ENCODE assay signal across 30 cellular contexts in the genomic region with DNA sequence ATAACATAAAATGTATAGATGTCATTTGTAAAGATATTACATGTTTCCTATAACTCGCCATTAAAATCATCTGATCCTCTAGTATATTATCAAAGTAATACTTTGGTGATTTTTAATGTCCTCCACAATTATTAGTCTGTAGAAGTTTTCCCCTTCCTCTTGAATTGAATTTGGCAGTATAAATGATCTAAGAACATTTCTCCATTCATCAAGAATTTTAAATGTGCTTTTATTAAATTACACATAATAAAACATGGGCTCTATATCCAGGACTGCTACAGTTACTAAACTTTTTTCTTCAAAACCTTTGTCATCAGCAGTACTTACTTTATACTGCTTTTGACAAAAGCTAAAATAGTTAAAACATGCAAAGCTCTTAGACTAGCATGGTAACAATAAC.
DNase-seq lines count a peak whose midpoint lies in the region; ATAC-seq, FAIRE-seq and TF ChIP-seq lines count a peak whose summit lies in the region.
"Had no signal": no experiment of that assay in that cellular context is flagged by ENCODE, and none has a peak within 500 bp of the region (broad histone marks: within the 10 kb centered on the region; RNA-seq: fewer than 3 reads in every experiment).

No MANE protein-coding gene starts in this region.

- POLR2A ChIA-PET in SK-N-SH (lab: Yijun Ruan, JAX) (no interaction called here), A549 (lab: Yijun Ruan, JAX) (no interaction called here)

- H3K27ac ChIP-seq in SK-N-SH (ENCODE audit: low read depth in 2 of 2, low read length in 1 of 2) (no peak overlapping the region), A549 (no peak overlapping the region)
- H3K27ac ChIP-seq: 22Rv1; BLaER1; BLaER1 treated with 17β-estradiol and CSF1 and Interleukin-3, amounts not matched to agents 10 nM and 100 nM; C4-2B had no signal

- no peaks in the 10 kb centered on the region for H3K9me2 ChIP-seq in SK-N-SH

- no peaks in the 10 kb centered on the region for H3K4me1 ChIP-seq in SK-N-SH (ENCODE audit: control insufficient read depth in 1 of 2, insufficient read depth in 2 of 2, low read depth in 1 of 2, low read length in 1 of 2)
- no peaks in the 10 kb centered on the region for H3K4me1 ChIP-seq in A549
- H3K4me1 ChIP-seq: BE2C, BLaER1, Caco-2 had no signal

- CTCF ChIA-PET in SK-N-SH (lab: Yijun Ruan, JAX) (no interaction called here), A549 (lab: Yijun Ruan, JAX) (interaction anchor here (1.9 kb wide), 1 partner anchor 9 kb away, joined by 4 read pairs; no protein-coding TSS in a partner anchor)

- TF ChIP-seq POLR2A in A549 (IDR thresholded peaks at IDR 0.05; ENCODE audit: low read length): no peak

- H2AFZ ChIP-seq in SK-N-SH (ENCODE audit: low read depth): no peak overlapping the region

- no peaks in the 10 kb centered on the region for H3K36me3 ChIP-seq in SK-N-SH (replicated peaks in 1 of 2; ENCODE audit: control insufficient read depth in 1 of 2, insufficient read depth in 2 of 2, low read length in 1 of 2)
- H3K36me3 ChIP-seq: BE2C, BLaER1 had no signal

- no peak for TF ChIP-seq CTCF in SK-N-SH (IDR thresholded peaks at IDR 0.05)
- no peak for TF ChIP-seq CTCF in A549 (IDR thresholded peaks at IDR 0.05)

- FAIRE-seq in A549 (lab: Jason Lieb, UNC) (peak; percentile 28), G401.6 (lab: Jason Lieb, UNC) (peak; percentile 6)
- FAIRE-seq: D721Med had no signal

- TF ChIP-seq RAD21 in SK-N-SH (IDR thresholded peaks at IDR 0.05; ENCODE audit: low read length) (no peak), A549 (conservative IDR thresholded peaks at IDR 0.05 in 1 of 2, IDR thresholded peaks at IDR 0.05 in 1 of 2) (no peak)

- no peak overlapping the region for H3K9ac ChIP-seq in SK-N-SH
- H3K9ac ChIP-seq: BLaER1; BLaER1 treated with 17β-estradiol and CSF1 and Interleukin-3, amounts not matched to agents 10 nM and 100 nM had no signal

- H3F3A ChIP-seq in SK-N-SH (replicated peaks; ENCODE audit: insufficient read depth): no peaks in the 10 kb centered on the region

- intact Hi-C loops in posterior cingulate gyrus (cut with DNase I): no loop called here

- no peaks in the 10 kb centered on the region for H3K9me3 ChIP-seq in SK-N-SH
- no peaks in the 10 kb centered on the region for H3K9me3 ChIP-seq in A549
- H3K9me3 ChIP-seq: BE2C, Caco-2 had no signal

- no peak for DNase-seq in SK-N-SH
- DNase-seq in A549 (ENCODE audit: low read depth in 1 of 2, low spot score in 1 of 2): no peak
- DNase-seq in posterior cingulate gyrus: no peak
- DNase-seq in activated CD8-positive, alpha-beta memory T cell treated with anti-CD3 and anti-CD28 coated beads, Interleukin-2, amount 50 U/mL, for 4 hours: no peak
- DNase-seq: 8988T; ACHN; AML-193; BE2C; Caco-2; Calu3; CD4-positive, alpha-beta memory T cell; CD4-positive, alpha-beta T cell; CD4-positive, CD25-positive, alpha-beta regulatory T cell; CD8-positive, alpha-beta memory T cell; CD8-positive, alpha-beta T cell; COR-L47; DMS 273 treated with DMSO at 0.1 percent for 48 hours; DMS153; DMS53; DMS79; DMS79 treated with DMSO at 0.1 percent for 48 hours; DND-41; EL had no signal

- H3K4me3 ChIP-seq in SK-N-SH (ENCODE audit: low read depth in 2 of 2, low read length in 1 of 2) (no peak overlapping the region), A549 (no peak overlapping the region)
- H3K4me3 ChIP-seq: BLaER1; BLaER1 treated with 17β-estradiol and CSF1 and Interleukin-3, amounts not matched to agents 10 nM and 100 nM had no signal

- peak; percentile 45; the same call in 2 of the 3 replicates for ATAC-seq in SK-N-SH treated with all-trans-retinoic acid at 6 μM for 48 hours
- ATAC-seq in A549: no peak
- ATAC-seq: CD8-positive, alpha-beta T cell had no signal

- H3K27me3 ChIP-seq in SK-N-SH (ENCODE audit: insufficient read depth): no peaks in the 10 kb centered on the region
- H3K27me3 ChIP-seq: BE2C; BLaER1; BLaER1 treated with 17β-estradiol and CSF1 and Interleukin-3, amounts not matched to agents 10 nM and 100 nM had no signal

- TF ChIP-seq EP300 in SK-N-SH (IDR thresholded peaks at IDR 0.05; ENCODE audit: borderline replicate concordance in 1 of 2, low read depth in 1 of 2, low read length in 1 of 2) (no peak), A549 (IDR thresholded peaks at IDR 0.05) (no peak)

- no peaks in the 10 kb centered on the region for H3K79me2 ChIP-seq in SK-N-SH (ENCODE audit: insufficient read depth)

- no peaks in the 10 kb centered on the region for H4K20me1 ChIP-seq in SK-N-SH (ENCODE audit: insufficient read depth)
- H4K20me1 ChIP-seq: BLaER1; BLaER1 treated with 17β-estradiol and CSF1 and Interleukin-3, amounts not matched to agents 10 nM and 100 nM had no signal

- 93% methylated on average over 1 of the region's 1 CpG for WGBS in SK-N-SH (ENCODE audit: low lambda C conversion rate)
- WGBS in A549 (ENCODE audit: missing lambda C conversion rate): 77% methylated on average over 1 of the region's 1 CpG

- H3K4me2 ChIP-seq in SK-N-SH (no peak overlapping the region), A549 (no peak overlapping the region)
- H3K4me2 ChIP-seq: BLaER1; BLaER1 treated with 17β-estradiol and CSF1 and Interleukin-3, amounts not matched to agents 10 nM and 100 nM had no signal

TF ChIP-seq in SK-N-SH treated with all-trans-retinoic acid at 6 μM for 48 hours, 23 proteins besides CTCF, POLR2A, EP300 and RAD21 (continues in another document):
- peak; percentile 65; the same call in 1 of the 2 replicates for TF ChIP-seq ZC3H10 (CRISPR knock-in tag; IDR thresholded peaks at IDR 0.05)

TF ChIP-seq in SK-N-SH, 30 proteins besides CTCF, POLR2A, EP300 and RAD21:
- TF ChIP-seq RXRA (IDR thresholded peaks at IDR 0.05; ENCODE audit: borderline replicate concordance, low read depth) (no peak), FOSL2 (IDR thresholded peaks at IDR 0.05; ENCODE audit: borderline replicate concordance, low read depth) (no peak), MEF2A (IDR thresholded peaks at IDR 0.05; ENCODE audit: borderline replicate concordance, low read depth) (no peak), ZBTB33 (IDR thresholded peaks at IDR 0.05; ENCODE audit: borderline replicate concordance, low read depth) (no peak), FOXJ3 (CRISPR knock-in tag; IDR thresholded peaks at IDR 0.05) (no peak), CHD2 (IDR thresholded peaks at IDR 0.05; ENCODE audit: low read length, partially characterized antibody) (no peak)

TF ChIP-seq in A549, 52 proteins besides CTCF, POLR2A, EP300 and RAD21:
- TF ChIP-seq ZC3H11A (IDR thresholded peaks at IDR 0.05) (no peak), ZSCAN20 (CRISPR knock-in tag; IDR thresholded peaks at IDR 0.05) (no peak), NPAS2 (CRISPR knock-in tag; IDR thresholded peaks at IDR 0.05; ENCODE audit: borderline replicate concordance) (no peak), MAFK (IDR thresholded peaks at IDR 0.05; ENCODE audit: partially characterized antibody) (no peak), BHLHE40 (IDR thresholded peaks at IDR 0.05; ENCODE audit: low read depth, low read length) (no peak), FOXS1 (CRISPR knock-in tag; IDR thresholded peaks at IDR 0.05) (no peak), ZFP36 (IDR thresholded peaks at IDR 0.05; ENCODE audit: borderline replicate concordance, partially characterized antibody) (no peak), POLR2AphosphoS2 (conservative IDR thresholded peaks at IDR 0.05; ENCODE audit: low read length) (no peak), ESRRA (IDR thresholded peaks at IDR 0.05; ENCODE audit: borderline replicate concordance, low read length) (no peak), ELK1 (IDR thresholded peaks at IDR 0.05; ENCODE audit: low read depth, low read length) (no peak), CBX2 (IDR thresholded peaks at IDR 0.05; ENCODE audit: borderline replicate concordance, low read depth) (no peak), KDM5A (IDR thresholded peaks at IDR 0.05) (no peak)
- TF ChIP-seq, protein P1, sequence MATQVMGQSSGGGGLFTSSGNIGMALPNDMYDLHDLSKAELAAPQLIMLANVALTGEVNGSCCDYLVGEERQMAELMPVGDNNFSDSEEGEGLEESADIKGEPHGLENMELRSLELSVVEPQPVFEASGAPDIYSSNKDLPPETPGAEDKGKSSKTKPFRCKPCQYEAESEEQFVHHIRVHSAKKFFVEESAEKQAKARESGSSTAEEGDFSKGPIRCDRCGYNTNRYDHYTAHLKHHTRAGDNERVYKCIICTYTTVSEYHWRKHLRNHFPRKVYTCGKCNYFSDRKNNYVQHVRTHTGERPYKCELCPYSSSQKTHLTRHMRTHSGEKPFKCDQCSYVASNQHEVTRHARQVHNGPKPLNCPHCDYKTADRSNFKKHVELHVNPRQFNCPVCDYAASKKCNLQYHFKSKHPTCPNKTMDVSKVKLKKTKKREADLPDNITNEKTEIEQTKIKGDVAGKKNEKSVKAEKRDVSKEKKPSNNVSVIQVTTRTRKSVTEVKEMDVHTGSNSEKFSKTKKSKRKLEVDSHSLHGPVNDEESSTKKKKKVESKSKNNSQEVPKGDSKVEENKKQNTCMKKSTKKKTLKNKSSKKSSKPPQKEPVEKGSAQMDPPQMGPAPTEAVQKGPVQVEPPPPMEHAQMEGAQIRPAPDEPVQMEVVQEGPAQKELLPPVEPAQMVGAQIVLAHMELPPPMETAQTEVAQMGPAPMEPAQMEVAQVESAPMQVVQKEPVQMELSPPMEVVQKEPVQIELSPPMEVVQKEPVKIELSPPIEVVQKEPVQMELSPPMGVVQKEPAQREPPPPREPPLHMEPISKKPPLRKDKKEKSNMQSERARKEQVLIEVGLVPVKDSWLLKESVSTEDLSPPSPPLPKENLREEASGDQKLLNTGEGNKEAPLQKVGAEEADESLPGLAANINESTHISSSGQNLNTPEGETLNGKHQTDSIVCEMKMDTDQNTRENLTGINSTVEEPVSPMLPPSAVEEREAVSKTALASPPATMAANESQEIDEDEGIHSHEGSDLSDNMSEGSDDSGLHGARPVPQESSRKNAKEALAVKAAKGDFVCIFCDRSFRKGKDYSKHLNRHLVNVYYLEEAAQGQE (IDR thresholded peaks at IDR 0.05): no peak
